In the genomic region with DNA sequence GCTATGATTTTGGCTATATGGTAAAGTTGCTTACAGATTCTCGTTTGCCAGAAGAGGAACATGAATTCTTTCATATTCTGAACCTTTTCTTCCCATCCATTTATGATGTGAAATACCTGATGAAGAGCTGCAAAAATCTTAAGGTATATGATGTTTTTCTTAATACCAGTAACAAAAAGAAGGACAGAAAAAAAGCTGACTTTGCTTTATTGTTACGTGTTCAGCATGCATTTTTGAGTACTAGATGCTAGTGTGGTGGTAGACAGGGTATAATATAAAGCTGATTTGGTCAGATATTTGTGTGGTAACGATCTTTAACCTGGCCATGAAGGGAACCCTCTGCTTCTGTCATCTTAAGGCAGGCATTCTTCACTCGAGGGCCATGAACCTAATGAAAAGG, we compare ENCODE assay signal across 22 cellular contexts. TPM values are rescaled to one million over a fixed set of nuclear protein-coding genes. Genes with fewer than 3 reads are reported as not detected.
DNase-seq lines count a peak whose midpoint lies in the region; ATAC-seq, FAIRE-seq and TF ChIP-seq lines count a peak whose summit lies in the region.
"Had no signal": no experiment of that assay in that cellular context is flagged by ENCODE, and none has a peak within 500 bp of the region (broad histone marks: within the 10 kb centered on the region; RNA-seq: fewer than 3 reads in every experiment).

No MANE protein-coding gene starts in this region.

- WGBS in A549 (ENCODE audit: missing lambda C conversion rate), result 83% methylated on average over 4 of the region's 4 CpGs
- WGBS in testis, 2 donors, result 86 to 91% methylated on average over 4 of the region's 4 CpGs

- H3K36me3 Mint-ChIP-seq in T-helper 17 cell (ENCODE audit: low read depth), result peaks cover 25% of the 10 kb centered on the region

- no peak overlapping the region for H3K4me3 Mint-ChIP-seq in T-helper 17 cell
- H3K4me3 Mint-ChIP-seq: B cell; CD4-positive, CD25-positive, alpha-beta regulatory T cell had no signal

- H3K4me3 ChIP-seq in A549, result no peak overlapping the region
- no peak overlapping the region for H3K4me3 ChIP-seq in effector memory CD4-positive, alpha-beta T cell (ENCODE audit: insufficient read depth, low read depth, low read length, poor library complexity, severe bottlenecking)
- H3K4me3 ChIP-seq in testis, result no peak overlapping the region
- H3K4me3 ChIP-seq in BE2C (ENCODE audit: low read depth, low read length), result no peak overlapping the region
- H3K4me3 ChIP-seq: GM23248 had no signal

- TF ChIP-seq EP300 in A549 (IDR thresholded peaks at IDR 0.05), result no peak

- H3K4me1 ChIP-seq in A549 (no peaks in the 10 kb centered on the region), testis (peaks cover 41% of the 10 kb centered on the region), BE2C (peaks cover 4% of the 10 kb centered on the region)
- no peaks in the 10 kb centered on the region for H3K4me1 ChIP-seq in effector memory CD4-positive, alpha-beta T cell (ENCODE audit: control insufficient read depth, insufficient read depth, low read length, poor library complexity, severe bottlenecking)
- H3K4me1 ChIP-seq: Caco-2 had no signal

- H3K27ac ChIP-seq in A549 (no peak overlapping the region), testis (peak overlapping the region; percentile 78 to 94)
- H3K27ac ChIP-seq in effector memory CD4-positive, alpha-beta T cell (ENCODE audit: insufficient read depth, low read length, poor library complexity, severe bottlenecking), result peak overlapping the region; percentile 7
- H3K27ac ChIP-seq: GM23248 had no signal

- no peak for DNase-seq in A549 (ENCODE audit: low read depth in 1 of 2, low spot score in 1 of 2)
- no peak for DNase-seq in T-helper 17 cell
- DNase-seq in effector memory CD4-positive, alpha-beta T cell, result no peak
- DNase-seq in testis, result no peak
- DNase-seq in activated CD4-positive, CD25-positive, alpha-beta regulatory T cell treated with anti-CD3 and anti-CD28 coated beads, Interleukin-2, amount 50 U/mL, for 72 hours, result no peak
- DNase-seq in BE2C, result no peak
- no peak for DNase-seq in KG1 (lab: John Stamatoyannopoulos, UW)
- DNase-seq: 8988T; C1 segment of cervical spinal cord; Caco-2; CD4-positive, CD25-positive, alpha-beta regulatory T cell; DMS153; DMS79; GDM1; GM23248; HCEC 1CT had no signal

- TF ChIP-seq CTCF in A549 (IDR thresholded peaks at IDR 0.05), result no peak
- no peak for TF ChIP-seq CTCF in testis (IDR thresholded peaks at IDR 0.05)
- no peak for TF ChIP-seq CTCF in BE2C (IDR thresholded peaks at IDR 0.05; ENCODE audit: low read depth, low read length)

- POLR2A ChIA-PET in A549 (lab: Yijun Ruan, JAX), result interaction anchor here (0.6 kb wide), 1 partner anchor 11 kb away, joined by 5 read pairs; no protein-coding TSS in a partner anchor

- H3K27ac Mint-ChIP-seq in T-helper 17 cell, result peak overlapping the region; percentile 32
- H3K27ac Mint-ChIP-seq: B cell had no signal

- CTCF ChIA-PET in A549 (lab: Yijun Ruan, JAX), result interaction anchor here (0.7 kb wide), 1 partner anchor 405 kb away, joined by 3 read pairs; no protein-coding TSS in a partner anchor

- TF ChIP-seq POLR2A in A549 (IDR thresholded peaks at IDR 0.05; ENCODE audit: low read length) (no peak), testis (IDR thresholded peaks at IDR 0.05) (no peak)

- TF ChIP-seq RAD21 in A549 (conservative IDR thresholded peaks at IDR 0.05 in 1 of 2, IDR thresholded peaks at IDR 0.05 in 1 of 2), result no peak

- ATAC-seq in A549 (no peak), T-helper 17 cell (no peak), HG03469 (IDR thresholded peaks at IDR 0.05; ENCODE audit: unreplicated experiment) (no peak)

- no peaks in the 10 kb centered on the region for H3K27me3 Mint-ChIP-seq in T-helper 17 cell
- H3K27me3 Mint-ChIP-seq: B cell; CD4-positive, CD25-positive, alpha-beta regulatory T cell had no signal

- peaks cover 56% of the 10 kb centered on the region for H3K36me3 ChIP-seq in effector memory CD4-positive, alpha-beta T cell (ENCODE audit: control insufficient read depth, insufficient read depth, low read length)
- H3K36me3 ChIP-seq in testis (ENCODE audit: low read depth, missing control alignments) (no peaks in the 10 kb centered on the region), BE2C (peaks cover 60% of the 10 kb centered on the region)

- intact Hi-C loops in testis (cut with DNase I; ENCODE audit: low total_unique reads), result no loop called here

- peaks cover 7% of the 10 kb centered on the region for H3K4me1 Mint-ChIP-seq in T-helper 17 cell
- H3K4me1 Mint-ChIP-seq: B cell had no signal

- no peaks in the 10 kb centered on the region for H3K27me3 ChIP-seq in effector memory CD4-positive, alpha-beta T cell (replicated peaks; ENCODE audit: control insufficient read depth, insufficient read depth, low read length, poor library complexity, severe bottlenecking)
- H3K27me3 ChIP-seq in testis, result no peaks in the 10 kb centered on the region
- no peaks in the 10 kb centered on the region for H3K27me3 ChIP-seq in BE2C

- no peak for FAIRE-seq in A549 (lab: Jason Lieb, UNC)
- FAIRE-seq: GM12892, GM18507, H54, HTR-8/SVneo had no signal

- H3K9me3 ChIP-seq in A549 (no peaks in the 10 kb centered on the region), T-helper 17 cell (ENCODE audit: control insufficient read depth, low read length, poor library complexity, severe bottlenecking) (no peaks in the 10 kb centered on the region), testis (no peaks in the 10 kb centered on the region), BE2C (no peaks in the 10 kb centered on the region)
- H3K9me3 ChIP-seq in effector memory CD4-positive, alpha-beta T cell (ENCODE audit: control insufficient read depth, low read length), result no peaks in the 10 kb centered on the region
- H3K9me3 ChIP-seq: Caco-2 had no signal

- H3K4me2 ChIP-seq in A549, result no peak overlapping the region

TF ChIP-seq in A549, 52 proteins besides CTCF, POLR2A, EP300 and RAD21:
- no peak for TF ChIP-seq PHF8 (IDR thresholded peaks at IDR 0.05; ENCODE audit: borderline replicate concordance, low read depth)
- no peak for TF ChIP-seq HOXB5 (CRISPR knock-in tag; IDR thresholded peaks at IDR 0.05)
- no peak for TF ChIP-seq TP53 (CRISPR knock-in tag; IDR thresholded peaks at IDR 0.05)
- TF ChIP-seq CHD4 (IDR thresholded peaks at IDR 0.05; ENCODE audit: borderline replicate concordance), result no peak
- TF ChIP-seq, protein P1, sequence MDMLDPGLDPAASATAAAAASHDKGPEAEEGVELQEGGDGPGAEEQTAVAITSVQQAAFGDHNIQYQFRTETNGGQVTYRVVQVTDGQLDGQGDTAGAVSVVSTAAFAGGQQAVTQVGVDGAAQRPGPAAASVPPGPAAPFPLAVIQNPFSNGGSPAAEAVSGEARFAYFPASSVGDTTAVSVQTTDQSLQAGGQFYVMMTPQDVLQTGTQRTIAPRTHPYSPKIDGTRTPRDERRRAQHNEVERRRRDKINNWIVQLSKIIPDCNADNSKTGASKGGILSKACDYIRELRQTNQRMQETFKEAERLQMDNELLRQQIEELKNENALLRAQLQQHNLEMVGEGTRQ (IDR thresholded peaks at IDR 0.05), result no peak
- TF ChIP-seq MAFK (IDR thresholded peaks at IDR 0.05; ENCODE audit: partially characterized antibody), result peak; percentile 94
- no peak for TF ChIP-seq SMC3 (IDR thresholded peaks at IDR 0.05)
- TF ChIP-seq EHF (CRISPR knock-in tag; IDR thresholded peaks at IDR 0.05), result no peak

RNA-seq across cellular contexts. Expression of a gene that starts 13.3 kb away (rescaled TPM):
- polyA plus RNA-seq in A549 (2011; rRNA removed) (49.8 and 52.7 TPM in 2 replicates), A549 (2017; fragmentation: RNase III; extraction: RNeasy Plus Mini Kit Qiagen cat#74134 plus additional on column Dnase treatment) (35.7 to 41.2 TPM (median 40.6 TPM) in 3 replicates), testis (ENCODE audit: insufficient read depth, low read depth, low replicate concordance) (67.6 TPM)
- polyA plus RNA-seq in A549 (2012; cell fraction: cytosol; rRNA removed), result 26.9 and 29.5 TPM in 2 replicates
- polyA plus RNA-seq in A549 (2012; cell fraction: nucleus; rRNA removed), result 19.7 and 28.3 TPM in 2 replicates
- polyA minus RNA-seq in A549 (2011; rRNA and poly(A)+ RNA removed), result 24.7 and 27.5 TPM in 2 replicates
- total RNA-seq in T-helper 17 cell (100 to 1,000 TPM; 109 to 111 TPM), testis (100 to 1,000 TPM; 103 to 106 TPM)
- 89.2 TPM for polyA plus RNA-seq in BE2C (2012; ENCODE audit: insufficient read depth, insufficient read length, low read depth)

RNA-seq across cellular contexts. Expression of a gene that starts 21.3 kb away (rescaled TPM):
- 0.94 and 1.6 TPM in 2 replicates for polyA plus RNA-seq in A549 (2011; rRNA removed)
- 0.13 and 0.17 TPM in 2 replicates for polyA plus RNA-seq in A549 (2012; cell fraction: cytosol; rRNA removed)
- 0.04 and 0.10 TPM in 2 replicates for polyA plus RNA-seq in A549 (2012; cell fraction: nucleus; rRNA removed)
- 0.14 to 0.42 TPM (median 0.33 TPM) in 3 replicates for polyA plus RNA-seq in A549 (2017; fragmentation: RNase III; extraction: RNeasy Plus Mini Kit Qiagen cat#74134 plus additional on column Dnase treatment)
- polyA minus RNA-seq in A549 (2011; rRNA and poly(A)+ RNA removed), result 0.68 and 2.6 TPM in 2 replicates
- total RNA-seq in T-helper 17 cell, result 10 to 100 TPM in 1 of 2 donors, 1 to 10 TPM in 1; 1.1 to 36.8 TPM
- total RNA-seq in testis, result 10 to 100 TPM; 54.7 to 76.8 TPM
- polyA plus RNA-seq in testis (ENCODE audit: insufficient read depth, low read depth, low replicate concordance), result 32.5 TPM
- 27.5 TPM for polyA plus RNA-seq in BE2C (2012; ENCODE audit: insufficient read depth, insufficient read length, low read depth)
- total RNA-seq: B cell had no signal

Comparison
In these comparisons a context has a peak if more than half of its experiments do, and no peak if none do; other contexts are left out.
1. H3K27ac ChIP-seq: peak in effector memory CD4-positive, alpha-beta T cell (single experiment) and testis (2 of 2); none in A549 (0 of 2).